25 cellular contexts compared by ENCODE assay signal in genomic region chr15:71145648-71146047, GRCh38. TPM values are rescaled to one million over a fixed set of nuclear protein-coding genes. Genes with fewer than 3 reads are reported as not detected.
"Had no signal": no experiment of that assay in that cellular context is flagged by ENCODE, and none has a peak within 500 bp of the region (broad histone marks: within the 10 kb centered on the region; RNA-seq: fewer than 3 reads in every experiment).

No MANE protein-coding gene starts in this region.

- H3K4me3 ChIP-seq: heart right ventricle, lung, mucosa of descending colon, suprapubic skin, tibial nerve had no signal

- ATAC-seq: activated naive CD8-positive, alpha-beta T cell treated with anti-CD3 and anti-CD28 coated beads, Interleukin-2, amount 50 U/mL, for 24 hours; esophagus mucosa; foreskin keratinocyte; heart right ventricle; left lobe of liver; stimulated activated naive B cell treated with anti-CD40 and anti-IgM and Interleukin-4, amounts not matched to agents 10 μg/mL and 1 μg/mL and 100 μg/mL, for 72 hours had no signal

- FAIRE-seq: bronchial epithelial cell had no signal

- H3K27me3 ChIP-seq: foreskin keratinocyte, heart right ventricle, suprapubic skin, tibial nerve had no signal

- H3K27ac ChIP-seq: foreskin keratinocyte, neutrophil, suprapubic skin, tibial nerve had no signal

- H3K9me3 ChIP-seq: heart right ventricle, mucosa of descending colon, neutrophil, suprapubic skin, tibial nerve had no signal

- DNase-seq: activated CD4-positive, alpha-beta memory T cell treated with anti-CD3 and anti-CD28 coated beads, Interleukin-2, amount 10 ng/mL, durations not matched to agents 7 days and 5 days; activated CD4-positive, CD25-positive, alpha-beta regulatory T cell treated with anti-CD3 and anti-CD28 coated beads, Interleukin-2, amount 50 U/mL, for 72 hours; activated CD8-positive, alpha-beta memory T cell treated with anti-CD3 and anti-CD28 coated beads, Interleukin-2, amount 50 U/mL, for 48 hours; activated gamma-delta T cell treated with Interleukin-2 at 50 U/mL for 16 hours; activated naive CD8-positive, alpha-beta T cell treated with anti-CD3 and anti-CD28 coated beads, Interleukin-2, amount 50 U/mL, for 24 hours; activated T-cell treated with anti-CD3 and anti-CD28 coated beads, Interleukin-2, amount 50 U/mL, for 24 hours; endodermal cell; foreskin keratinocyte; heart right ventricle; mucosa of descending colon; naive B cell; nephron progenitor cell; retina; stimulated activated CD4-positive, alpha-beta T cell treated with anti-CD3 and anti-CD28 coated beads, Interleukin-15, amount 100 ng/mL, for 24 hours; stimulated activated CD4-positive, alpha-beta T cell treated with anti-CD3 and anti-CD28 coated beads, Interleukin-2, amount 100 ng/mL, for 24 hours; stimulated activated naive B cell treated with anti-CD40 and anti-IgM and Interleukin-4, amounts not matched to agents 10 μg/mL and 1 μg/mL and 100 μg/mL, for 72 hours had no signal

- H3K36me3 ChIP-seq: neutrophil, suprapubic skin, tibial nerve had no signal

RNA-seq across cellular contexts. Expression of gene THSD4, which starts 30.4 kb away (rescaled TPM):
- total RNA-seq: activated CD4-positive, alpha-beta T cell treated with anti-CD3 and anti-CD28 coated beads, Interleukin-2, amount 10 ng/mL, durations not matched to agents 24 days and 14 days; T-helper 1 cell treated with Interleukin-12 subunit alpha and Interleukin-12 subunit beta and Interleukin-4 antibody, amounts not matched to agents 30 ng/mL and 1 ng/mL, for 36 hours had no signal
